Comparison of ENCODE assay signal across 8 cellular contexts in the genomic region with DNA sequence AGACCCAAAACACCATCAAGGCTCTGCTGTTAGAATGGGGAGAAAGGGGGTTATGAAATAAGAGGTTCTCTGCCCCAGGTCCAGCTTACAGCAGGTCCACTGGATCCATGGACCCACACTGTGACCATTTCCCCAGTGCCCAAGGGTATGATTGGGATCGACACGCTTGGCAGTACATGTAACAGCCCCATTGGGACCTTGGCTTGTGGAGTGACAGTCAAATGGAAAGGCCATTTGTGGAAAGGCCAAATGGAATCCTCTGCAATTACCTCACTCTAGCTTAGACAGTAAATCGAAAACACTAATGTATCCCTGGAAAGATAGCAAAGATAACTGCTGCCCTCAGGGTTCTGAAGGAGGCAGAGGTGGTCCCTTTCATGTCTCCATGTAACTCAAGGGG.
"Had no signal": no experiment of that assay in that cellular context is flagged by ENCODE, and none has a peak within 500 bp of the region (broad histone marks: within the 10 kb centered on the region; RNA-seq: fewer than 3 reads in every experiment).

No MANE protein-coding gene starts in this region.

- H3K9me3 ChIP-seq: HAP-1 had no signal

- H3K36me3 ChIP-seq: HAP-1 had no signal

- H3K27ac Mint-ChIP-seq: GM23338, H9, HFFc6 had no signal

- H3K27ac ChIP-seq: GM23248 had no signal

- DNase-seq: GOT3, H7, H9, HCEC 1CT, HFFc6 had no signal

- H3K4me3 ChIP-seq: GM23248, GM23338, HAP-1 had no signal

- H3K9me3 Mint-ChIP-seq: GM23338, H9, HFFc6 had no signal

- H3K4me3 Mint-ChIP-seq: GM23338, H9, HFFc6 had no signal

- H3K4me1 ChIP-seq: HAP-1 had no signal
